In the genomic region with DNA sequence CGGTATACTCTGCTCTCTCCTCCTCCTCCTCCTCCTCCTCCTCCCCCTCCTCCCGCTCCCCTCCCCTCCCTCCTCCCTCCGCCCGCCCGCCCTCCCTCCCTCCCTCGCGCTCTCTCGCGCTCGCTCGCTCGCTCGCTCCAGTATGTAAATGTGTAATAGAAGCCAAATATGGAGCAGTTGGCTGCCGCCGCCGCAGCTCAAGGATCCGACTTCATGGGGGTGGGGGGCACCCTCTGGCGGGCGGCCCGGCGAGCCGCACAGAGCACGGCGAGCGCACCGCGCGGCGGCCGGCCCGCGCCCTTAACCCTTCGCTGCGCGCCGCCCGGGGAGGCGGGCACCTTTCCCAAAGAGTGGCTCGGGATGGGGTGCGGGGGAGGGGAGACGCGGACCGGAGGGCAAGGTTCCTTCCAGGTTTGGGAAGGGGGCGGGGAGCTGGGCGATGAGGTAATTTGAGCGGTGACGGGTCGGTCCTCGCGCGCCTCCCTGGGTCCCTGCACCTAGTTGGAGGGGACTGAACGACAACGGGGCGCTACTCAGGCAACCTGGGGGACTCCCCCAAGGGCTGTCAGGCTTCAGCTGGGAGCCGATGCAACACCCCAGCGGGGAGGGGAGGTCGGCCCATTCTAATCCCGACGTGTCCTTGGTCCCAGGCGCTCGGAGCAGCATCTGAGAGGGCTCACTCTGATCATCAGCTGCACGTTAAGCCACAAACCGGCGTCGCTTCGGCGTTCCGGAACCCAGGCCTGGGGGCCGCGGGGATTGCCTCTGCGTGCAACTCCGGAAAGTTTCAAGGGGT, we compare ENCODE assay signal across 8 cellular contexts. TPM values are rescaled to one million over a fixed set of nuclear protein-coding genes. Genes with fewer than 3 reads are reported as not detected.
DNase-seq lines count a peak whose midpoint lies in the region; ATAC-seq and FAIRE-seq lines count a peak whose summit lies in the region.

No MANE protein-coding gene starts in this region.

- DNase-seq in ELF-1 (ENCODE audit: low read depth, low spot score) (peak; percentile 79), T-helper 1 cell (peak; percentile 77 to 93 (median 80)), amniotic epithelial cell (ENCODE audit: low read depth) (peak; percentile 90), left ventricle myocardium superior (peak; percentile 93), putamen (ENCODE audit: low spot score) (peak; percentile 84), urothelium cell line (ENCODE audit: low spot score) (peak; percentile 70)

- peak; percentile 42 for FAIRE-seq in urothelium cell line (lab: Jason Lieb, UNC)

- no peaks in the 10 kb centered on the region for H3K36me3 ChIP-seq in KOPT-K1 (ENCODE audit: insufficient read depth, low read length)

- H3K27ac ChIP-seq in KOPT-K1 (ENCODE audit: low read depth, low read length, poor library complexity, severe bottlenecking), result peak overlapping the region; percentile 78

- intact Hi-C loops in left ventricle myocardium superior (cut with micrococcal nuclease), result loop anchor here (10.0 kb wide), 1 partner anchor 427 kb away; no protein-coding TSS in a partner anchor

- peak; percentile 48 for ATAC-seq in GM21717 (IDR thresholded peaks at IDR 0.05; ENCODE audit: unreplicated experiment)
- peak; percentile 65 for ATAC-seq in left ventricle myocardium superior

- no peaks in the 10 kb centered on the region for H3K9me3 ChIP-seq in KOPT-K1 (ENCODE audit: insufficient read depth, low read length, poor library complexity, severe bottlenecking)

RNA-seq across cellular contexts. Expression of a gene that starts 0.4 kb away (rescaled TPM):
- 45.2 TPM for total RNA-seq in left ventricle myocardium superior

Comparison
In these comparisons a context has a peak if more than half of its experiments do, and no peak if none do; other contexts are left out.
1. Peak in every context shown above with its lines: DNase-seq, ATAC-seq and H3K27ac ChIP-seq.